In the genomic region with DNA sequence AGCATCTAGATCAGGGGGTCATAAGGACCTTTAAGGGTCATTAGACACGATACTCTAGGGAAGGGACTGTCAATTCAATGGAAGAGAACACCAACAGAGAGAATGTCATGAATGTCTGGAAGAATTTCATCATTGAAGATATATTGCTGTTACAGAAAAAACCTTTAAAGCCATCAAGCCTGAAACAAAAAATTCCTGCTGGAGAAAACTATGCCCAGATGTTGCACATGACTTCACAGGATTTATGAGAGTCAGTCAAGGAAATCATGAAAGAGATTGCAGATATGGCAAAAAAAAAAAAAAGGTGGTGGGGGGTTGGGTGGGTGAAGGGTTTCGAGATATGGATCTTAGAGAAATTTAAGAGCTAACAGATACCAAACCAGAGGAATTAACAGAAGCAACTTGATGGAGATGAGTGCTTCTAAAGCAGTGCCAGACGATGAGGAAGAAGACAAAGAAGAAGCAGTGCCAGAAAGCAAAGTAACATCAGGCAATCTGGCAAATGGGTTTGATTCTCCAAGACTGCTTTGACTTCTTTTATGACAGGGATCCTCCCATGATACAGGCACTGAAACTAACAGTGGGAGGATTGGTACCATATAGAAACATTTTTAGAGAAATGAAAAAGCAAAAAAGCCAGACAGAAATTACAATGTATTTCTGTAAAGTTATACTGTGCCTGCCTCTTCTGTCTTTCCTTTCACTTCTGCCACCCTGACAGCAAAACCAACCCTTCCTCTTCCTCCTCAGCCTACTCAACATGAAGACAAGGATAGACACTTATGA, we compare ENCODE assay signal across 10 cellular contexts. TPM values are rescaled to one million over a fixed set of nuclear protein-coding genes. Genes with fewer than 3 reads are reported as not detected.
A peak's percentile ranks its signal among the peaks of the same experiment; 100 is the strongest.
DNase-seq lines count a peak whose midpoint lies in the region; ATAC-seq and TF ChIP-seq lines count a peak whose summit lies in the region.
"Had no signal": no experiment of that assay in that cellular context is flagged by ENCODE, and none has a peak within 500 bp of the region (broad histone marks: within the 10 kb centered on the region; RNA-seq: fewer than 3 reads in every experiment).

No MANE protein-coding gene starts in this region.

- H2BK20ac ChIP-seq in IMR-90 (ENCODE audit: low read depth, low read length): no peak overlapping the region

- no peak overlapping the region for H2AK9ac ChIP-seq in IMR-90 (replicated peaks; ENCODE audit: low read depth, low read length, poor library complexity)

- peak overlapping the region; percentile 14; the same call in 1 of the 2 replicates for H3K4me3 ChIP-seq in GM06990 (replicated peaks; ENCODE audit: low read depth, low read length)
- H3K4me3 ChIP-seq in IMR-90 (ENCODE audit: insufficient read depth, low read depth, low read length): no peak overlapping the region
- no peak overlapping the region for H3K4me3 ChIP-seq in effector memory CD4-positive, alpha-beta T cell (ENCODE audit: insufficient read depth, low read depth, low read length, poor library complexity, severe bottlenecking)

- peak overlapping the region; percentile 65; the same call in 1 of the 2 replicates for H3K27ac ChIP-seq in IMR-90 (ENCODE audit: insufficient read depth, low read length)
- H3K27ac ChIP-seq in effector memory CD4-positive, alpha-beta T cell (ENCODE audit: insufficient read depth, low read length, poor library complexity, severe bottlenecking): no peak overlapping the region

- peak overlapping the region; percentile 29; the same call in 1 of the 2 replicates for H2AK5ac ChIP-seq in IMR-90 (ENCODE audit: low read depth, low read length)

- POLR2A ChIA-PET in IMR-90 (lab: Charles Lee; ENCODE audit: unreplicated experiment): interaction anchor here (0.6 kb wide), 1 partner anchor 10 kb away, joined by 10 read pairs; no protein-coding TSS in a partner anchor

- no peak for TF ChIP-seq RAD21 in IMR-90 (IDR thresholded peaks at IDR 0.05; ENCODE audit: low read length)

- ATAC-seq in GM21528 (IDR thresholded peaks at IDR 0.05; ENCODE audit: low FRiP score, unreplicated experiment) (peak; percentile 67), IMR-90 (ENCODE audit: low read depth) (no peak)

- TF ChIP-seq POLR2A in IMR-90 (IDR thresholded peaks at IDR 0.05; ENCODE audit: low read depth, low read length): no peak

- CTCF ChIA-PET in IMR-90 (lab: Yijun Ruan, JAX): no interaction called here

- in situ Hi-C loops in IMR-90 (cut with MboI; ENCODE audit: low sequenced_read_pairs): no loop called here

- peaks cover 62% of the 10 kb centered on the region for H4K20me1 ChIP-seq in IMR-90 (ENCODE audit: insufficient read depth, low read length)

- no peaks in the 10 kb centered on the region for H3K27me3 ChIP-seq in GM06990 (replicated peaks; ENCODE audit: control insufficient read depth, insufficient read depth, low read length)
- H3K27me3 ChIP-seq in IMR-90 (ENCODE audit: control insufficient read depth, insufficient read depth, low read length): no peaks in the 10 kb centered on the region
- H3K27me3 ChIP-seq in effector memory CD4-positive, alpha-beta T cell (replicated peaks; ENCODE audit: control insufficient read depth, insufficient read depth, low read length, poor library complexity, severe bottlenecking): no peaks in the 10 kb centered on the region

- H3K9me3 ChIP-seq in IMR-90 (ENCODE audit: control insufficient read depth, insufficient read depth, low read length): no peaks in the 10 kb centered on the region
- no peaks in the 10 kb centered on the region for H3K9me3 ChIP-seq in effector memory CD4-positive, alpha-beta T cell (ENCODE audit: control insufficient read depth, low read length)

- H2AFZ ChIP-seq in IMR-90 (replicated peaks; ENCODE audit: low read length, poor library complexity): no peak overlapping the region

- H2BK15ac ChIP-seq in IMR-90 (ENCODE audit: low read depth, low read length): no peak overlapping the region

- H3K56ac ChIP-seq in IMR-90 (ENCODE audit: extremely low read depth, insufficient read depth, low read length): no peak overlapping the region

- 80% methylated on average over 1 of the region's 3 CpGs; no CpG with 5 or more reads in 1 of the 2 experiments for WGBS in IMR-90 (ENCODE audit: extremely low coverage in 2 of 2, insufficient read length in 1 of 2), 2 experiments

- no TSS peak for BruUV-seq in IMR-90 (replicated peaks; lab: Mats Ljungman, UMichigan)

- peak overlapping the region; percentile 22; the same call in 1 of the 2 replicates for H3K4ac ChIP-seq in IMR-90 (ENCODE audit: low read depth, low read length)

- no peak overlapping the region for H3K9ac ChIP-seq in IMR-90 (ENCODE audit: low read depth, low read length)

- peak overlapping the region; percentile 79; the same call in 1 of the 2 replicates for H4K5ac ChIP-seq in IMR-90 (ENCODE audit: low read depth, low read length)

- peak overlapping the region; percentile 71; the same call in 1 of the 2 replicates for H3K23ac ChIP-seq in IMR-90 (ENCODE audit: low read depth, low read length)

- peaks cover 25% of the 10 kb centered on the region for H3K9me1 ChIP-seq in IMR-90 (ENCODE audit: insufficient read depth, low read length)

- DNase-seq in GM06990 (ENCODE audit: extremely low read depth, insufficient read length) (peak; percentile 26), IMR-90 (no peak), kidney tubule cell (ENCODE audit: low spot score) (peak; percentile 58), hepatic stellate cell (ENCODE audit: low spot score) (no peak), occipital lobe (lab: John Stamatoyannopoulos, UW) (no peak), HUDEP-2 (lab: John Stamatoyannopoulos, UW; ENCODE audit: unreplicated experiment in 76 of 76) (no peak)
- no peak for DNase-seq in effector memory CD4-positive, alpha-beta T cell
- DNase-seq: anterior cingulate cortex, NCI-H774 had no signal

- H4K91ac ChIP-seq in IMR-90 (ENCODE audit: insufficient read depth, low read depth, low read length): no peak overlapping the region; the same call in 1 of the 2 replicates

- H2BK5ac ChIP-seq in IMR-90 (ENCODE audit: low read depth, low read length, poor library complexity, severe bottlenecking): peak overlapping the region; percentile 79

- intact Hi-C loops in IMR-90 (cut with micrococcal nuclease): no loop called here

- H3K4me2 ChIP-seq in IMR-90 (ENCODE audit: low read depth, low read length): peak overlapping the region; percentile 34; the same call in 1 of the 2 replicates

- H2BK120ac ChIP-seq in IMR-90 (ENCODE audit: low read depth, low read length): no peak overlapping the region

- peak overlapping the region; percentile 70 for H3K14ac ChIP-seq in IMR-90 (replicated peaks; ENCODE audit: low read depth, low read length)

- TF ChIP-seq CTCF in GM06990 (IDR thresholded peaks at IDR 0.05; ENCODE audit: insufficient read depth, low read length, poor library complexity, severe bottlenecking) (no peak), IMR-90 (conservative IDR thresholded peaks at IDR 0.05; ENCODE audit: low read depth, low read length) (no peak)

- H3K79me1 ChIP-seq in IMR-90 (ENCODE audit: low read depth in 1 of 2, low read length in 2 of 2): peaks cover 15 to 72% of the 10 kb centered on the region in 2 experiments

- dilution Hi-C loops in IMR-90 (cut with HindIII; ENCODE audit: low sequenced_read_pairs, unreplicated experiment): no loop called here

- peak overlapping the region in 1 of 2 experiments; percentile 6; a peak in 1 of 4 replicates for H4K8ac ChIP-seq in IMR-90 (ENCODE audit: low read depth in 2 of 2, low read length in 2 of 2)

- H3K4me1 ChIP-seq in IMR-90 (ENCODE audit: control insufficient read depth, insufficient read depth, low read length): peaks cover 30% of the 10 kb centered on the region
- H3K4me1 ChIP-seq in effector memory CD4-positive, alpha-beta T cell (ENCODE audit: control insufficient read depth, insufficient read depth, low read length, poor library complexity, severe bottlenecking): no peaks in the 10 kb centered on the region

- no peaks in the 10 kb centered on the region; the same call in 1 of the 2 replicates for H3K36me3 ChIP-seq in GM06990 (ENCODE audit: control insufficient read depth, insufficient read depth, low read length)
- H3K36me3 ChIP-seq in IMR-90 (ENCODE audit: control insufficient read depth, insufficient read depth, low read length): peaks cover 8% of the 10 kb centered on the region; the same call in 1 of the 2 replicates
- no peaks in the 10 kb centered on the region for H3K36me3 ChIP-seq in effector memory CD4-positive, alpha-beta T cell (ENCODE audit: control insufficient read depth, insufficient read depth, low read length)

- H3K18ac ChIP-seq in IMR-90 (ENCODE audit: low read depth, low read length): peak overlapping the region; percentile 49; the same call in 1 of the 2 replicates

TF ChIP-seq in IMR-90, 13 proteins besides CTCF, POLR2A, EP300 and RAD21:
- no peak for TF ChIP-seq NFE2L2 (IDR thresholded peaks at IDR 0.05; ENCODE audit: low read depth, low read length)
- no peak for TF ChIP-seq RFX5 (IDR thresholded peaks at IDR 0.05; ENCODE audit: low read depth, low read length)
- TF ChIP-seq RCOR1 (IDR thresholded peaks at IDR 0.05; ENCODE audit: insufficient replicate concordance, low read length): no peak
- TF ChIP-seq, protein P1, sequence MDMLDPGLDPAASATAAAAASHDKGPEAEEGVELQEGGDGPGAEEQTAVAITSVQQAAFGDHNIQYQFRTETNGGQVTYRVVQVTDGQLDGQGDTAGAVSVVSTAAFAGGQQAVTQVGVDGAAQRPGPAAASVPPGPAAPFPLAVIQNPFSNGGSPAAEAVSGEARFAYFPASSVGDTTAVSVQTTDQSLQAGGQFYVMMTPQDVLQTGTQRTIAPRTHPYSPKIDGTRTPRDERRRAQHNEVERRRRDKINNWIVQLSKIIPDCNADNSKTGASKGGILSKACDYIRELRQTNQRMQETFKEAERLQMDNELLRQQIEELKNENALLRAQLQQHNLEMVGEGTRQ (IDR thresholded peaks at IDR 0.05; ENCODE audit: low read depth, low read length): no peak
- TF ChIP-seq MAZ (IDR thresholded peaks at IDR 0.05; ENCODE audit: borderline replicate concordance, low read depth, low read length): no peak
- TF ChIP-seq FOS (IDR thresholded peaks at IDR 0.05; ENCODE audit: low read depth, low read length): no peak
- TF ChIP-seq MXI1 (IDR thresholded peaks at IDR 0.05; ENCODE audit: borderline replicate concordance, low read depth, low read length): no peak
- no peak for TF ChIP-seq CEBPB (IDR thresholded peaks at IDR 0.05; ENCODE audit: low read depth, low read length)
- TF ChIP-seq SMC3 (IDR thresholded peaks at IDR 0.05; ENCODE audit: low read depth, low read length): no peak
TF ChIP-seq in IMR-90: peak in this region for 0.

RNA-seq across cellular contexts. Expression of a gene that starts 28.5 kb away (rescaled TPM):
- 32.6 and 48.3 TPM in 2 replicates for total RNA-seq in IMR-90 (2012; rRNA removed)
- 12.2 and 13.2 TPM in 2 replicates for polyA plus RNA-seq in IMR-90 (2012; rRNA removed)
- 2.0 and 2.7 TPM in 2 replicates for polyA plus RNA-seq in IMR-90 (2012; cell fraction: cytosol; rRNA removed)
- polyA plus RNA-seq in IMR-90 (2012; cell fraction: nucleus; rRNA removed; ENCODE audit: low replicate concordance): 5.4 and 33.0 TPM in 2 replicates
- total RNA-seq in occipital lobe: 122 TPM

Comparison
In these comparisons a context has a peak if more than half of its experiments do, and no peak if none do; other contexts are left out.
1. DNase-seq: peak in GM06990 (single experiment) and kidney tubule cell (single experiment); none in IMR-90 (single experiment), hepatic stellate cell (single experiment), effector memory CD4-positive, alpha-beta T cell (0 of 3), occipital lobe (single experiment) and HUDEP-2 (0 of 76).